27 cellular contexts compared by ENCODE assay signal in genomic region chr22:48366056-48366455, GRCh38.
"Had no signal": no experiment of that assay in that cellular context is flagged by ENCODE, and none has a peak within 500 bp of the region (broad histone marks: within the 10 kb centered on the region; RNA-seq: fewer than 3 reads in every experiment).

No MANE protein-coding gene starts in this region.

- H3K4me3 ChIP-seq: esophagus squamous epithelium, heart right ventricle, left ventricle myocardium inferior, lower lobe of right lung, prostate gland, right atrium auricular region, testis, tibial artery, upper lobe of right lung, uterus had no signal

- H3K27ac ChIP-seq: esophagus squamous epithelium, heart right ventricle, left ventricle myocardium inferior, lower lobe of right lung, parathyroid adenoma, prostate gland, right atrium auricular region, testis, tibial artery, upper lobe of right lung, uterus had no signal

- FAIRE-seq: endometrium, islet of Langerhans had no signal

- H3K36me3 Mint-ChIP-seq: stimulated activated memory B cell treated with anti-CD40 and anti-IgM and Interleukin-4, amounts not matched to agents 10 μg/mL and 1 μg/mL and 100 μg/mL, for 72 hours had no signal

- H3K9me3 ChIP-seq: esophagus squamous epithelium, heart right ventricle, left ventricle myocardium inferior, lower lobe of right lung, prostate gland, right atrium auricular region, testis, tibial artery, upper lobe of right lung, uterus had no signal

- H3K36me3 ChIP-seq: esophagus squamous epithelium, heart right ventricle, left ventricle myocardium inferior, lower lobe of right lung, prostate gland, right atrium auricular region, tibial artery, upper lobe of right lung, uterus had no signal

- H3K4me3 Mint-ChIP-seq: effector memory CD8-positive, alpha-beta T cell; nephron progenitor cell; stimulated activated memory B cell treated with anti-CD40 and anti-IgM and Interleukin-4, amounts not matched to agents 10 μg/mL and 1 μg/mL and 100 μg/mL, for 72 hours had no signal

- H3K27me3 ChIP-seq: right atrium auricular region, testis, upper lobe of right lung, uterus had no signal

- ATAC-seq: effector memory CD8-positive, alpha-beta T cell; heart right ventricle; left cardiac atrium; lower lobe of right lung; sciatic nerve; stimulated activated memory B cell treated with anti-CD40 and anti-IgM and Interleukin-4, amounts not matched to agents 10 μg/mL and 1 μg/mL and 100 μg/mL, for 72 hours; stimulated activated naive CD8-positive, alpha-beta T cell treated with anti-CD3 and anti-CD28 coated beads, Interleukin-15, Interleukin-2, amounts not matched to agents 100 U/mL and 50 U/mL, for 24 hours; upper lobe of right lung had no signal

- DNase-seq: cortex of kidney; effector memory CD8-positive, alpha-beta T cell; erythroblast; esophagus squamous epithelium; foreskin melanocyte; glutamatergic neuron; heart right ventricle; hippocampal formation; left cardiac atrium; left ventricle myocardium inferior; lower lobe of right lung; nephron progenitor cell; occipital lobe; stimulated activated CD4-positive, alpha-beta T cell treated with anti-CD3 and anti-CD28 coated beads, Interleukin-4, amount 100 ng/mL, for 4 hours; stimulated activated naive CD8-positive, alpha-beta T cell treated with anti-CD3 and anti-CD28 coated beads, Interleukin-15, Interleukin-2, amounts not matched to agents 100 U/mL and 50 U/mL, for 24 hours; substantia nigra; testis; upper lobe of right lung; uterus had no signal

- H3K27ac Mint-ChIP-seq: effector memory CD8-positive, alpha-beta T cell; nephron progenitor cell; stimulated activated memory B cell treated with anti-CD40 and anti-IgM and Interleukin-4, amounts not matched to agents 10 μg/mL and 1 μg/mL and 100 μg/mL, for 72 hours had no signal

- H3K4me1 Mint-ChIP-seq: stimulated activated memory B cell treated with anti-CD40 and anti-IgM and Interleukin-4, amounts not matched to agents 10 μg/mL and 1 μg/mL and 100 μg/mL, for 72 hours had no signal

- H3K4me1 ChIP-seq: heart right ventricle, left ventricle myocardium inferior, parathyroid adenoma, prostate gland, right atrium auricular region, tibial artery, upper lobe of right lung, uterus had no signal

- H3K9me3 Mint-ChIP-seq: effector memory CD8-positive, alpha-beta T cell; nephron progenitor cell; stimulated activated memory B cell treated with anti-CD40 and anti-IgM and Interleukin-4, amounts not matched to agents 10 μg/mL and 1 μg/mL and 100 μg/mL, for 72 hours had no signal
